In the genomic region with DNA sequence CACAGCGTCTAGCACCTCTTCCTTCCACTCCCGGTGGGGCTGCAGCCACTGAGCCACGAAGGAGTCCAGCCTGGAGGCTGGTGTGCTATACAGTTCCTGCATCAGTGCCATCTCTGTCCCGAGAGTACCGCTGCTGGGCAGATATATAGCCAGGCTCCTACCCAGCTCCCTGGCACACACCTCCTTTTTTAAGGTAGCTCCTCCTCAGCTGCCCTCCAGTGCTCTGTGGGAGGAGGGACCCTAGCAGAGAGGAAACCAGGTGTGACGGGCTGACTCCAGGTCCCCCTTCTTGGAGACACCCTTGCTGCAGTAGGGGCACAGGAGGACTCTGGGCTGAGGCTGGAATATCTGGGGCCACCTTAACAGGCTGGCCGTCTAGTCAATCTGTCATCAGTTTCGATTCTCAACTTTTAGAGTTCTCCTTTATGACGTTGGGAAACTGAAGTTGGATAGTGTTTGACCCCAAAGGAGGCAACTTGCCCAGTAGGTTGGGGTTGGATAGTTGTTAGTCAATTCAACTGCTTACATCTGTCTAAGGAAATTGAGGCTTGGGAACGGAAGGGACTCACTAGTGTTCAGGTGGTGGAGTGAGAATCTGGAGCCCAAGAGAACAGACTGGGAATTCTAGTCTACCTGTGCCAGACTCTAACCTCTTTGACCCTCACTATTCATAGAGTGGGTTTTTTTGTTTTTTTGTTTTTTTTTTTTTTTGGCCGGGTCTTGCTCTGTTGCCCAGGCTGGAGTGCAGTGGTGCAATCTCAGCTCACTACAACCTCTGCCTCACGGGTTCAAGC, we compare ENCODE assay signal across 8 cellular contexts.
DNase-seq lines count a peak whose midpoint lies in the region; ATAC-seq and TF ChIP-seq lines count a peak whose summit lies in the region.

A gene with protein sequence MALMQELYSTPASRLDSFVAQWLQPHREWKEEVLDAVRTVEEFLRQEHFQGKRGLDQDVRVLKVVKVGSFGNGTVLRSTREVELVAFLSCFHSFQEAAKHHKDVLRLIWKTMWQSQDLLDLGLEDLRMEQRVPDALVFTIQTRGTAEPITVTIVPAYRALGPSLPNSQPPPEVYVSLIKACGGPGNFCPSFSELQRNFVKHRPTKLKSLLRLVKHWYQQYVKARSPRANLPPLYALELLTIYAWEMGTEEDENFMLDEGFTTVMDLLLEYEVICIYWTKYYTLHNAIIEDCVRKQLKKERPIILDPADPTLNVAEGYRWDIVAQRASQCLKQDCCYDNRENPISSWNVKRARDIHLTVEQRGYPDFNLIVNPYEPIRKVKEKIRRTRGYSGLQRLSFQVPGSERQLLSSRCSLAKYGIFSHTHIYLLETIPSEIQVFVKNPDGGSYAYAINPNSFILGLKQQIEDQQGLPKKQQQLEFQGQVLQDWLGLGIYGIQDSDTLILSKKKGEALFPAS (minus strand): TSS at position 386 of the 794 bp plus-strand sequence. CDS start 275 bp downstream, at position 111.

- no peaks in the 10 kb centered on the region for H3K36me3 ChIP-seq in neutrophil

- H3K27me3 Mint-ChIP-seq in effector memory CD8-positive, alpha-beta T cell = no peaks in the 10 kb centered on the region

- H3K27me3 ChIP-seq in neutrophil = peaks cover 5% of the 10 kb centered on the region

- peak within 1 kb of the TSS; percentile 95 to 97 for H3K27ac Mint-ChIP-seq in effector memory CD8-positive, alpha-beta T cell

- peaks cover 48% of the 10 kb centered on the region for H3K36me3 Mint-ChIP-seq in effector memory CD8-positive, alpha-beta T cell (ENCODE audit: insufficient read depth)

- peak; percentile 75 for ATAC-seq in GM19395 (IDR thresholded peaks at IDR 0.05; ENCODE audit: unreplicated experiment)
- ATAC-seq in HG03521 (IDR thresholded peaks at IDR 0.05; ENCODE audit: unreplicated experiment) = peak; percentile 50
- ATAC-seq in effector memory CD8-positive, alpha-beta T cell (replicated peaks) = peak; percentile 56

- H3K4me1 ChIP-seq in neutrophil (ENCODE audit: control insufficient read depth in 1 of 2, insufficient read depth in 1 of 2, low read depth in 1 of 2, low read length in 1 of 2) = peaks cover 24 to 32% of the 10 kb centered on the region in 2 experiments

- H3K4me3 Mint-ChIP-seq in effector memory CD8-positive, alpha-beta T cell = peak within 1 kb of the TSS; percentile 93

- no peaks in the 10 kb centered on the region for H3K9me3 Mint-ChIP-seq in effector memory CD8-positive, alpha-beta T cell

- H3K9me3 ChIP-seq in neutrophil = no peaks in the 10 kb centered on the region

- TF ChIP-seq CTCF in AG09319 (IDR thresholded peaks at IDR 0.05; ENCODE audit: low read depth, low read length) (no peak), neutrophil (IDR thresholded peaks at IDR 0.05) (no peak)

- peak; percentile 5 for DNase-seq in AG09319 (ENCODE audit: extremely low read depth, low read depth)
- DNase-seq in activated CD4-positive, alpha-beta T cell treated with anti-CD3 and anti-CD28 coated beads for 48 hours = peak; percentile 59
- peak; percentile 49 to 81 (median 60) for DNase-seq in effector memory CD8-positive, alpha-beta T cell
- DNase-seq in erythroblast (lab: John Stamatoyannopoulos, UW) = no peak
- DNase-seq in SKM-1 (lab: John Stamatoyannopoulos, UW; ENCODE audit: unreplicated experiment) = no peak

- TF ChIP-seq POLR2A in erythroblast (IDR thresholded peaks at IDR 0.05; ENCODE audit: low read length) = no peak

- H3K4me1 Mint-ChIP-seq in effector memory CD8-positive, alpha-beta T cell (ENCODE audit: low read depth in 2 of 2) = peaks cover 32 to 38% of the 10 kb centered on the region in 2 donors

- peak within 1 kb of the TSS; percentile 64 to 69 for H3K4me3 ChIP-seq in neutrophil (ENCODE audit: low read depth in 1 of 2, low read length in 1 of 2)

- peak within 1 kb of the TSS; percentile 62 for H3K27ac ChIP-seq in neutrophil

Comparison
In these comparisons a context has a peak if more than half of its experiments do, and no peak if none do; other contexts are left out.
1. DNase-seq: peak in AG09319 (single experiment), activated CD4-positive, alpha-beta T cell treated with anti-CD3 and anti-CD28 coated beads for 48 hours (single experiment) and effector memory CD8-positive, alpha-beta T cell (3 of 3); none in erythroblast (0 of 2) and SKM-1 (single experiment).
2. Peak in every context shown above with its lines, with median percentiles within 50 percentile points of each other: ATAC-seq.